Comparison of ENCODE assay signal across 16 cellular contexts in the genomic region with DNA sequence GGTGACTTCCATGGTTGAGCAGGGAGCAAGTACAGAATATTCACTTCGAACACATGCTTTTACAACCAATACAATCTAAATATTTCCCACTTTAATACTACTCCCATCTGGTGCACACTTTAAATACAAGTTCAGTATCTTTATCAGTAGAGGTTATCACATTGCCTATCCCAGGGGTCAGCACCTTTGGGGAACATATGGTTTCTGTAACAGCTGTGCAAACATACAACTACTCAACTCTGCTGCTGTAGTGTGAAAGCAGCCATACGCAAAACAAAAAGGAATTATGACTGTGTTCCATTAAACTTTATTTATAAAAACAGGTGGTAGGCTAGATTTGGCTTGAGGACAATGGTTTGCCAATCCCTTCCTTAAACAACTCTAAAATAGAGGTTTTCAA.
DNase-seq lines count a peak whose midpoint lies in the region; ATAC-seq and TF ChIP-seq lines count a peak whose summit lies in the region.
"Had no signal": no experiment of that assay in that cellular context is flagged by ENCODE, and none has a peak within 500 bp of the region (broad histone marks: within the 10 kb centered on the region; RNA-seq: fewer than 3 reads in every experiment).

No MANE protein-coding gene starts in this region.

- no peaks in the 10 kb centered on the region for H3K4me1 ChIP-seq in SJCRH30
- no peaks in the 10 kb centered on the region for H3K4me1 ChIP-seq in mucosa of descending colon (ENCODE audit: low read depth)

- H3K36me3 ChIP-seq in SJCRH30 (no peaks in the 10 kb centered on the region), mucosa of descending colon (ENCODE audit: low read depth) (no peaks in the 10 kb centered on the region), brain microvascular endothelial cell (replicated peaks) (no peaks in the 10 kb centered on the region)

- no peaks in the 10 kb centered on the region for H3K27me3 ChIP-seq in SJCRH30
- H3K27me3 ChIP-seq in brain microvascular endothelial cell (replicated peaks), result no peaks in the 10 kb centered on the region

- H3K27ac ChIP-seq in SJCRH30 (no peak overlapping the region), brain microvascular endothelial cell (no peak overlapping the region)
- H3K27ac ChIP-seq: C4-2B had no signal

- no peak overlapping the region for H3K4me3 ChIP-seq in SJCRH30
- no peak overlapping the region for H3K4me3 ChIP-seq in mucosa of descending colon
- no peak overlapping the region for H3K4me3 ChIP-seq in brain microvascular endothelial cell (ENCODE audit: low read depth, low read length)
- H3K4me3 ChIP-seq: GM23338 had no signal

- peak; percentile 83 for ATAC-seq in mucosa of descending colon
- ATAC-seq: CD8-positive, alpha-beta T cell; GM23338; HCT116 had no signal

- intact Hi-C loops in mucosa of descending colon (cut with DNase I, micrococcal nuclease), result no loop called here

- DNase-seq in NCI-H2171 treated with DMSO at 0.1 percent for 48 hours (lab: John Stamatoyannopoulos, UW), result peak; percentile 47
- no peak for DNase-seq in NCI-H2171 (lab: John Stamatoyannopoulos, UW)
- peak; percentile 43 for DNase-seq in LHCN-M2 (ENCODE audit: low read depth)
- peak; percentile 7 to 42 for DNase-seq in SJCRH30
- DNase-seq in mucosa of descending colon, result peak in 1 of 3 donors; percentile 44
- DNase-seq in Kasumi-1 (lab: John Stamatoyannopoulos, UW), result no peak
- DNase-seq in brain microvascular endothelial cell, result no peak
- DNase-seq: CD4-positive, CD25-positive, alpha-beta regulatory T cell; CD8-positive, alpha-beta T cell; DMS153; DMS79 treated with DMSO at 0.1 percent for 48 hours; GF-D8; H9 had no signal

- in situ Hi-C loops in brain microvascular endothelial cell (cut with HindIII; ENCODE audit: low pct_ligation_motif_present, low sequenced_read_pairs), result no loop called here

- H3K9me3 ChIP-seq in SJCRH30 (replicated peaks), result no peaks in the 10 kb centered on the region
- no peaks in the 10 kb centered on the region for H3K9me3 ChIP-seq in mucosa of descending colon

- TF ChIP-seq CTCF in mucosa of descending colon (IDR thresholded peaks at IDR 0.05) (no peak), brain microvascular endothelial cell (IDR thresholded peaks at IDR 0.05; ENCODE audit: low read depth, low read length, missing control alignments) (no peak)

Comparison
In these comparisons a context has a peak if more than half of its experiments do, and no peak if none do; other contexts are left out.
1. DNase-seq: peak in NCI-H2171 treated with DMSO at 0.1 percent for 48 hours (single experiment), LHCN-M2 (single experiment) and SJCRH30 (2 of 2); none in NCI-H2171 (single experiment), Kasumi-1 (0 of 2) and brain microvascular endothelial cell (single experiment).